8 cellular contexts compared by ENCODE assay signal in genomic region chr6:70547313-70547712, GRCh38. TPM values are rescaled to one million over a fixed set of nuclear protein-coding genes. Genes with fewer than 3 reads are reported as not detected.
A peak's percentile ranks its signal among the peaks of the same experiment; 100 is the strongest.
DNase-seq lines count a peak whose midpoint lies in the region; ATAC-seq and TF ChIP-seq lines count a peak whose summit lies in the region.

No MANE protein-coding gene starts in this region.

- no peaks in the 10 kb centered on the region; the same call in 1 of the 2 replicates for H3K4me1 Mint-ChIP-seq in HFFc6 (ENCODE audit: low read depth)
- H3K4me1 Mint-ChIP-seq in activated CD8-positive, alpha-beta T cell treated with anti-CD3 and anti-CD28 coated beads, Interleukin-2, amount 10 ng/mL, durations not matched to agents 7 days and 5 days (ENCODE audit: low read depth), result no peaks in the 10 kb centered on the region

- POLR2A ChIA-PET in activated CD8-positive, alpha-beta T cell treated with anti-CD3 and anti-CD28 coated beads, Interleukin-2, amount 10 ng/mL, durations not matched to agents 7 days and 5 days (lab: Charles Lee), result no interaction called here

- H3K36me3 Mint-ChIP-seq in HFFc6 (ENCODE audit: low read depth), result no peaks in the 10 kb centered on the region
- no peaks in the 10 kb centered on the region for H3K36me3 Mint-ChIP-seq in activated CD8-positive, alpha-beta T cell treated with anti-CD3 and anti-CD28 coated beads, Interleukin-2, amount 10 ng/mL, durations not matched to agents 7 days and 5 days (ENCODE audit: low read depth)

- no peaks in the 10 kb centered on the region for H3K9me3 Mint-ChIP-seq in HFFc6
- no peaks in the 10 kb centered on the region for H3K9me3 Mint-ChIP-seq in activated CD8-positive, alpha-beta T cell treated with anti-CD3 and anti-CD28 coated beads, Interleukin-2, amount 10 ng/mL, durations not matched to agents 7 days and 5 days (ENCODE audit: insufficient read depth)

- H3K27ac Mint-ChIP-seq in HFFc6, result no peak overlapping the region
- H3K27ac Mint-ChIP-seq in activated CD8-positive, alpha-beta T cell treated with anti-CD3 and anti-CD28 coated beads, Interleukin-2, amount 10 ng/mL, durations not matched to agents 7 days and 5 days, result no peak overlapping the region

- H3K27me3 Mint-ChIP-seq in HFFc6 (ENCODE audit: insufficient read depth), result peaks cover 3% of the 10 kb centered on the region
- H3K27me3 Mint-ChIP-seq in activated CD8-positive, alpha-beta T cell treated with anti-CD3 and anti-CD28 coated beads, Interleukin-2, amount 10 ng/mL, durations not matched to agents 7 days and 5 days (ENCODE audit: low read depth), result no peaks in the 10 kb centered on the region

- no peak overlapping the region for H3K4me3 Mint-ChIP-seq in HFFc6
- no peak overlapping the region for H3K4me3 Mint-ChIP-seq in activated CD8-positive, alpha-beta T cell treated with anti-CD3 and anti-CD28 coated beads, Interleukin-2, amount 10 ng/mL, durations not matched to agents 7 days and 5 days

- CTCF ChIA-PET in activated CD8-positive, alpha-beta T cell treated with anti-CD3 and anti-CD28 coated beads, Interleukin-2, amount 10 ng/mL, durations not matched to agents 7 days and 5 days (lab: Charles Lee), result interaction anchor here (0.7 to 5.1 kb wide), 11 partner anchors 9 to 301 kb away, joined by 3 to 53 read pairs (median 3); no protein-coding TSS in a partner anchor

- ATAC-seq in activated CD8-positive, alpha-beta T cell treated with anti-CD3 and anti-CD28 coated beads, Interleukin-2, amount 10 ng/mL, durations not matched to agents 7 days and 5 days, result peak; percentile 57
- ATAC-seq in GM21447 (IDR thresholded peaks at IDR 0.05; ENCODE audit: unreplicated experiment), result no peak
- no peak for ATAC-seq in HG02642 (IDR thresholded peaks at IDR 0.05; ENCODE audit: poor library complexity, unreplicated experiment)
- no peak for ATAC-seq in HG03097 (IDR thresholded peaks at IDR 0.05; ENCODE audit: low FRiP score, unreplicated experiment)

- peak; percentile 67 for TF ChIP-seq CTCF in HFFc6 (IDR thresholded peaks at IDR 0.05)

- peak; percentile 60 for DNase-seq in Ammon's horn (ENCODE audit: low spot score)
- peak; percentile 47 for DNase-seq in HFFc6
- DNase-seq in activated CD8-positive, alpha-beta T cell treated with anti-CD3 and anti-CD28 coated beads, Interleukin-2, amount 10 ng/mL, durations not matched to agents 7 days and 5 days, result peak; percentile 41
- peak; percentile 7 for DNase-seq in iPS-NIHi7 (ENCODE audit: extremely low spot score)
- DNase-seq in NOMO-1 treated with dmso at 0.1 percent for 144 hours (lab: John Stamatoyannopoulos, UW; ENCODE audit: unreplicated experiment), result no peak

RNA-seq across cellular contexts. Expression of gene SDHAF4, which starts 19.4 kb away (rescaled TPM):
- 1 to 10 TPM; 5.8 to 7.6 (median 6.9) TPM for total RNA-seq in HFFc6 (2021; fragmentation: NEBNext Ultra II Directional; extraction: Animal tissue kit (Norgen Biotek cat#: 25700))
- total RNA-seq in activated CD8-positive, alpha-beta T cell treated with anti-CD3 and anti-CD28 coated beads, Interleukin-2, amount 10 ng/mL, durations not matched to agents 7 days and 5 days, result 1 to 10 TPM; 7.7 to 9.5 TPM
